8 cellular contexts compared by ENCODE assay signal in the genomic region with DNA sequence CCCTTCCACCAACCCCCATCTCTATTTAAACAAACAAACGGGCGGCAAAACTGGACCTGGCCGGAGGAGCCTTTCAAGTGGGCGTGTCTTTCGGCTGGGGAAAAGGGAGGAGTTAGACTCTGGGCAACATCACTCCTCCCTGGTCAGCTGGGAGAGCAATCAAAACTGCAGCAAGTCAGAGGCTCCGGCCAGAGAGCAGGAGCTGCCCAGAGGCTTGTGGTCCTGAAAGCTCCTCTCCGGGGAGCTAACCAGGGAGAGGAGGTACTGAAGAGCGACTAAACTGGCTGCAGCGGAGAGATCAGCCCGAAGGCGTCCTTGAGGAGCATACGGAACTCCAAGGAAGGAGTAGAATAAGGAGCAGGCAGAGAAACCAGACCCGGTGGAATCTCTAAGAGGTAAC. TPM values are rescaled to one million over a fixed set of nuclear protein-coding genes. Genes with fewer than 3 reads are reported as not detected.
DNase-seq lines count a peak whose midpoint lies in the region; ATAC-seq and TF ChIP-seq lines count a peak whose summit lies in the region.

A gene with protein sequence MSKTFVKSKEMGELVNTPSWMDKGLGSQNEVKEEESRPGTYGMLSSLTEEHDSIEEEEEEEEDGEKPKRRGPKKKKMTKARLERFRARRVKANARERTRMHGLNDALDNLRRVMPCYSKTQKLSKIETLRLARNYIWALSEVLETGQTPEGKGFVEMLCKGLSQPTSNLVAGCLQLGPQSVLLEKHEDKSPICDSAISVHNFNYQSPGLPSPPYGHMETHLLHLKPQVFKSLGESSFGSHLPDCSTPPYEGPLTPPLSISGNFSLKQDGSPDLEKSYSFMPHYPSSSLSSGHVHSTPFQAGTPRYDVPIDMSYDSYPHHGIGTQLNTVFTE (plus strand): TSS at position 191 of the 400 bp plus-strand sequence. CDS start 6,466 bp downstream, outside the sequence.

- peaks cover 4% of the 10 kb centered on the region for H3K4me1 Mint-ChIP-seq in activated CD8-positive, alpha-beta memory T cell treated with anti-CD3 and anti-CD28 coated beads, Interleukin-2, amount 10 ng/mL, durations not matched to agents 7 days and 5 days
- H3K4me1 Mint-ChIP-seq in immature natural killer cell: peaks cover 6 to 7% of the 10 kb centered on the region in 2 donors

- no peak within 1 kb of the TSS for H3K27ac Mint-ChIP-seq in activated CD8-positive, alpha-beta memory T cell treated with anti-CD3 and anti-CD28 coated beads, Interleukin-2, amount 10 ng/mL, durations not matched to agents 7 days and 5 days
- no peak within 1 kb of the TSS for H3K27ac Mint-ChIP-seq in immature natural killer cell

- no peaks in the 10 kb centered on the region for H3K4me1 ChIP-seq in testis
- no peaks in the 10 kb centered on the region for H3K4me1 ChIP-seq in vagina

- H3K4me3 ChIP-seq in astrocyte of the cerebellum (ENCODE audit: low read depth, low read length) (no peak within 1 kb of the TSS), testis (peak within 1 kb of the TSS in 1 of 2 donors; percentile 1), vagina (no peak within 1 kb of the TSS)

- in situ Hi-C loops in astrocyte of the cerebellum (cut with HindIII; ENCODE audit: low sequenced_read_pairs): no loop called here

- no peaks in the 10 kb centered on the region for H3K9me3 ChIP-seq in testis
- H3K9me3 ChIP-seq in vagina: no peaks in the 10 kb centered on the region

- CTCF ChIA-PET in activated CD8-positive, alpha-beta memory T cell treated with anti-CD3 and anti-CD28 coated beads, Interleukin-2, amount 10 ng/mL, durations not matched to agents 7 days and 5 days (lab: Charles Lee): interaction anchor here (1.4 to 2.4 kb wide), 2 partner anchors 49 to 52 kb away, joined by 5 to 11 read pairs; no protein-coding TSS in a partner anchor

- H3K27me3 Mint-ChIP-seq in activated CD8-positive, alpha-beta memory T cell treated with anti-CD3 and anti-CD28 coated beads, Interleukin-2, amount 10 ng/mL, durations not matched to agents 7 days and 5 days: peaks cover 58% of the 10 kb centered on the region
- H3K27me3 Mint-ChIP-seq in immature natural killer cell (ENCODE audit: low read depth in 3 of 3): peaks cover 17 to 20% (median 18%) of the 10 kb centered on the region in 3 donors

- TF ChIP-seq POLR2A in testis (IDR thresholded peaks at IDR 0.05) (no peak), vagina (IDR thresholded peaks at IDR 0.05) (no peak)

- H3K27ac ChIP-seq in testis (no peak within 1 kb of the TSS), vagina (no peak within 1 kb of the TSS)

- no peak within 1 kb of the TSS for H3K4me3 Mint-ChIP-seq in activated CD8-positive, alpha-beta memory T cell treated with anti-CD3 and anti-CD28 coated beads, Interleukin-2, amount 10 ng/mL, durations not matched to agents 7 days and 5 days
- peak within 1 kb of the TSS in 1 of 5 donors; percentile 21 for H3K4me3 Mint-ChIP-seq in immature natural killer cell

- TF ChIP-seq CTCF in astrocyte of the cerebellum (IDR thresholded peaks at IDR 0.05; ENCODE audit: low read depth, low read length, missing control alignments): no peak
- TF ChIP-seq CTCF in testis (IDR thresholded peaks at IDR 0.05): no peak
- no peak for TF ChIP-seq CTCF in vagina (IDR thresholded peaks at IDR 0.05)

- H3K36me3 ChIP-seq in testis (ENCODE audit: low read depth, missing control alignments) (no peaks in the 10 kb centered on the region), vagina (no peaks in the 10 kb centered on the region)

- peak; percentile 45 for DNase-seq in activated CD8-positive, alpha-beta memory T cell treated with anti-CD3 and anti-CD28 coated beads, Interleukin-2, amount 10 ng/mL, durations not matched to agents 7 days and 5 days
- DNase-seq in activated CD8-positive, alpha-beta memory T cell treated with anti-CD3 and anti-CD28 coated beads, Interleukin-2, amount 50 U/mL, for 48 hours: no peak
- peak; percentile 63 for DNase-seq in NCI-H226
- DNase-seq in astrocyte of the cerebellum (ENCODE audit: low read depth): peak; percentile 29
- DNase-seq in immature natural killer cell: peak; percentile 6 to 20 (median 16)
- peak; percentile 75 for DNase-seq in testis
- DNase-seq in DMS79 treated with DMSO at 0.1 percent for 48 hours (lab: John Stamatoyannopoulos, UW): no peak
- no peak for DNase-seq in vagina (ENCODE audit: extremely low spot score in 2 of 2)

- peak; percentile 63 for ATAC-seq in activated CD8-positive, alpha-beta memory T cell treated with anti-CD3 and anti-CD28 coated beads, Interleukin-2, amount 10 ng/mL, durations not matched to agents 7 days and 5 days

- no peaks in the 10 kb centered on the region for H3K27me3 ChIP-seq in testis
- H3K27me3 ChIP-seq in vagina: no peaks in the 10 kb centered on the region

- 0 to 1% methylated on average over 9 to 13 of the region's 13 CpGs for WGBS in testis, 2 donors

- intact Hi-C loops in testis (cut with DNase I; ENCODE audit: low total_unique reads): no loop called here
- intact Hi-C loops in vagina (cut with DNase I): no loop called here

- H3K36me3 Mint-ChIP-seq in activated CD8-positive, alpha-beta memory T cell treated with anti-CD3 and anti-CD28 coated beads, Interleukin-2, amount 10 ng/mL, durations not matched to agents 7 days and 5 days: no peaks in the 10 kb centered on the region
- H3K36me3 Mint-ChIP-seq in immature natural killer cell: no peaks in the 10 kb centered on the region

- H3K9me3 Mint-ChIP-seq in activated CD8-positive, alpha-beta memory T cell treated with anti-CD3 and anti-CD28 coated beads, Interleukin-2, amount 10 ng/mL, durations not matched to agents 7 days and 5 days (ENCODE audit: low read depth): no peaks in the 10 kb centered on the region
- peaks cover 0 to 4% (median 0%) of the 10 kb centered on the region in 6 donors for H3K9me3 Mint-ChIP-seq in immature natural killer cell

RNA-seq across cellular contexts. Expression of the gene that starts here (rescaled TPM):
- total RNA-seq in activated CD8-positive, alpha-beta memory T cell treated with anti-CD3 and anti-CD28 coated beads, Interleukin-2, amount 10 ng/mL, durations not matched to agents 7 days and 5 days: not detected
- polyA plus RNA-seq in immature natural killer cell (not detected), testis (ENCODE audit: insufficient read depth, low read depth, low replicate concordance) (0.09 TPM)
- total RNA-seq in testis (under 1 TPM in 1 of 2 donors, not detected in 1; 0.31 TPM), vagina (not detected)

Comparison
In these comparisons a context has a peak if more than half of its experiments do, and no peak if none do; other contexts are left out.
1. Peak in DNase-seq and ATAC-seq in activated CD8-positive, alpha-beta memory T cell treated with anti-CD3 and anti-CD28 coated beads, Interleukin-2, amount 10 ng/mL, durations not matched to agents 7 days and 5 days; RNA of the gene not detected or under 1 TPM.
2. Peak in DNase-seq in immature natural killer cell; RNA of the gene not detected or under 1 TPM.
3. Peak in DNase-seq in testis; RNA of the gene not detected or under 1 TPM.
4. DNase-seq: peak in NCI-H226 (single experiment) and astrocyte of the cerebellum (single experiment); none in activated CD8-positive, alpha-beta memory T cell treated with anti-CD3 and anti-CD28 coated beads, Interleukin-2, amount 50 U/mL, for 48 hours (single experiment), DMS79 treated with DMSO at 0.1 percent for 48 hours (single experiment) and vagina (0 of 2).